In the genomic region with DNA sequence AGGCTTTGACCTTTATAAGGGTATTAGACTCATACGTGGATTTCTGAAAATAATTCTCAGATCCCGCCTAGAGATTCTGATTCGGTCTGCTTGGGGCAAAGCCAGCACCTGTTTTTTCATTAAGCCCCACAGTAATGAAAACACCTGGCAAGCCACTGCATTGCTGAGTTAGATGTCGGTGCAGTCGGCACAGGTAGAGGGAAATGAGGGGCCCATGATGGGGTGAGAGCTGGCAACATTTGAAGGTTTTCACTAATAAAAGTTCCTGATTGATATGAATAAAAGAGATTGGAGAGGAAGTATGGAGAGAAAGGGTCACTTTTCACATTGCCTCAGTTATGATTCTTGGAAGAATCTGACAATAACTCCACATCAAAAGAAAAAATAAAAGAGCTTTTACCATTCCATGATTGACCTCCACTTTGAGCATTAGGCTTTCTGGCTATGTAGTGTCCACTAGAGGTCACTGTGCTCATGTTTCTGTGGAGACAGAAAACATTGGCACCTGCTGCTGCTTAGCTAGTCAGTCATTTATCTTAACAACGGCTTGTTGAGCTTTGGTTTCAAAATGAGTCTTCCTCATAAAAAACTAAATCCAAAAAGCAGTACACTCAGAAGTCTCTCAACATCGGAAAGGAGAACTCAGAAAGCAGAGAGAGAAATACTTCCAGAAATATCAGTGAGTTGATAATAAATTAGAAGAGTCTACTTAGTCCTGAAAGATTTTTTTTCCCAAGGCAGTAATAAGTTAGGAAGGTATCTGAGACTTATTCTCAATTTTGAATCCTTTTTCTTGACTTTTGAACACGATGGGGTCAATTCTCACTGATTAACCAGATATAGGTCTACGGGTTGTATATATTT, we compare ENCODE assay signal across 8 cellular contexts. TPM values are rescaled to one million over a fixed set of nuclear protein-coding genes. Genes with fewer than 3 reads are reported as not detected.
DNase-seq lines count a peak whose midpoint lies in the region; FAIRE-seq and TF ChIP-seq lines count a peak whose summit lies in the region.

No MANE protein-coding gene starts in this region.

- H3K27me3 ChIP-seq in PC-9 (ENCODE audit: insufficient read depth, low read depth), result no peaks in the 10 kb centered on the region

- no peak overlapping the region for H3K4me3 ChIP-seq in HEK293 (ENCODE audit: low read depth, low read length)
- H3K4me3 ChIP-seq in PC-9, result no peak overlapping the region
- H3K4me3 ChIP-seq in kidney (ENCODE audit: low read length in 2 of 2), result peak overlapping the region in 1 of 2 donors; percentile 6

- CTCF ChIA-PET in HEK293 (lab: Yijun Ruan, JAX), result interaction anchor here (0.5 to 10.9 kb wide), 75 partner anchors 9 to 1471 kb away, joined by 3 to 144 read pairs (median 4); a partner anchor contains a TSS
- CTCF ChIA-PET in PC-9 (lab: Charles Lee), result interaction anchor here (0.6 to 1.3 kb wide), 8 partner anchors 9 to 1326 kb away, joined by 3 to 20 read pairs (median 6); no protein-coding TSS in a partner anchor

- peak overlapping the region; percentile 48 for H3K4me2 ChIP-seq in PC-9

- POLR2A ChIA-PET in HEK293 (lab: Yijun Ruan, JAX) (interaction anchor here (0.7 to 1.5 kb wide), 5 partner anchors 27 to 237 kb away, joined by 3 to 6 read pairs (median 4); no protein-coding TSS in a partner anchor), PC-9 (lab: Charles Lee; ENCODE audit: unreplicated experiment) (interaction anchor here (0.6 kb wide), 1 partner anchor 170 kb away, joined by 9 read pairs; no protein-coding TSS in a partner anchor)

- no peaks in the 10 kb centered on the region for H3K79me2 ChIP-seq in PC-9 (ENCODE audit: low read depth)

- DNase-seq in AG08396 (ENCODE audit: low spot score) (peak; percentile 67), PC-9 (peak; percentile 33 to 70), kidney (no peak), stromal cell of bone marrow (ENCODE audit: low read depth) (peak; percentile 64)
- peak; percentile 13 for DNase-seq in central memory CD4-positive, alpha-beta T cell

- H3F3A ChIP-seq in PC-9 (ENCODE audit: insufficient read depth, low read depth), result peaks cover 12% of the 10 kb centered on the region

- no TSS peak for BruUV-seq in PC-9 (replicated peaks; lab: Mats Ljungman, UMichigan)

- H3K4me1 ChIP-seq in HEK293 (ENCODE audit: control insufficient read depth, insufficient read depth, low read length) (peaks cover 2% of the 10 kb centered on the region; the same call in 1 of the 2 replicates), PC-9 (replicated peaks; ENCODE audit: insufficient read depth) (peaks cover 17% of the 10 kb centered on the region), kidney (ENCODE audit: control insufficient read depth in 1 of 2, insufficient read depth in 1 of 2, low read depth in 1 of 2, low read length in 2 of 2) (no peaks in the 10 kb centered on the region)

- H3K36me3 ChIP-seq in HEK293 (ENCODE audit: control insufficient read depth in 2 of 2, insufficient read depth in 1 of 2, low read length in 2 of 2), result no peaks in the 10 kb centered on the region
- no peaks in the 10 kb centered on the region for H3K36me3 ChIP-seq in PC-9 (ENCODE audit: low read depth)
- H3K36me3 ChIP-seq in kidney (ENCODE audit: control insufficient read depth in 1 of 2, insufficient read depth in 2 of 2, low read length in 2 of 2), result no peaks in the 10 kb centered on the region

- TF ChIP-seq CTCF in GM12872 (IDR thresholded peaks at IDR 0.05; ENCODE audit: insufficient read depth, low read depth, low read length) (peak; percentile 83), HEK293 (tag by site-specific recombination; IDR thresholded peaks at IDR 0.05) (0 out of 2 replicates have a peak, but pooled peaks have one; percentile 40), LNCAP (IDR thresholded peaks at IDR 0.05) (peak; percentile 81), PC-9 (conservative IDR thresholded peaks at IDR 0.05) (peak; percentile 84), kidney (IDR thresholded peaks at IDR 0.05; ENCODE audit: borderline replicate concordance, extremely low read depth, insufficient read depth) (peak; percentile 85)

- no peak overlapping the region; the same call in 1 of the 2 replicates for H2AFZ ChIP-seq in PC-9

- no peaks in the 10 kb centered on the region for H4K20me1 ChIP-seq in PC-9 (ENCODE audit: insufficient read depth)

- H3K9me2 ChIP-seq in PC-9 (ENCODE audit: insufficient read depth), result no peaks in the 10 kb centered on the region

- H3K27ac ChIP-seq in HEK293 (ENCODE audit: extremely low read depth, low read depth, low read length), result no peak overlapping the region
- no peak overlapping the region for H3K27ac ChIP-seq in PC-9
- no peak overlapping the region for H3K27ac ChIP-seq in kidney (ENCODE audit: low read depth in 2 of 2, low read length in 2 of 2)

- no peak overlapping the region for H3K9ac ChIP-seq in kidney (ENCODE audit: low read length in 2 of 2)

- H3K9me3 ChIP-seq in HEK293 (ENCODE audit: control insufficient read depth, insufficient read depth, low read depth, low read length), result no peaks in the 10 kb centered on the region
- no peaks in the 10 kb centered on the region for H3K9me3 ChIP-seq in PC-9 (ENCODE audit: insufficient read depth, low read depth)
- no peaks in the 10 kb centered on the region for H3K9me3 ChIP-seq in kidney (ENCODE audit: control insufficient read depth in 1 of 2, low read length in 2 of 2)

- intact Hi-C loops in PC-9 (cut with micrococcal nuclease; ENCODE audit: unreplicated experiment), result loop anchor here (2.0 kb wide), 3 partner anchors 66 to 238 kb away; a partner anchor contains a TSS
- intact Hi-C loops in kidney (cut with DNase I), result no loop called here

- peak; percentile 97 for FAIRE-seq in kidney (lab: Jason Lieb, UNC)

TF ChIP-seq in HEK293, 187 proteins besides CTCF, POLR2A, EP300 and RAD21:
- TF ChIP-seq ZNF202 (tag by site-specific recombination; IDR thresholded peaks at IDR 0.05; ENCODE audit: borderline replicate concordance) (no peak), SCRT2 (tag by site-specific recombination; IDR thresholded peaks at IDR 0.05) (peak; percentile 96), ZNF660 (tag by site-specific recombination; IDR thresholded peaks at IDR 0.05) (0 out of 2 replicates have a peak, but pooled peaks have one; percentile 50), ZNF654 (tag by site-specific recombination; IDR thresholded peaks at IDR 0.05; ENCODE audit: low read depth) (peak; percentile 68), ZNF510 (tag by site-specific recombination; IDR thresholded peaks at IDR 0.05; ENCODE audit: insufficient replicate concordance) (no peak), SCRT1 (tag by site-specific recombination; IDR thresholded peaks at IDR 0.05; ENCODE audit: borderline replicate concordance) (peak; percentile 81), ZNF585B (tag by site-specific recombination; IDR thresholded peaks at IDR 0.05) (no peak)

RNA-seq across cellular contexts. Expression of a gene that starts 53.3 kb away (rescaled TPM):
- total RNA-seq in PC-9 (2021) (0.93 and 1.1 TPM in 2 replicates), kidney (0.25 TPM)
- 0.22 TPM for polyA plus RNA-seq in kidney (ENCODE audit: insufficient read depth, low read depth, low replicate concordance)
